In the genomic region with DNA sequence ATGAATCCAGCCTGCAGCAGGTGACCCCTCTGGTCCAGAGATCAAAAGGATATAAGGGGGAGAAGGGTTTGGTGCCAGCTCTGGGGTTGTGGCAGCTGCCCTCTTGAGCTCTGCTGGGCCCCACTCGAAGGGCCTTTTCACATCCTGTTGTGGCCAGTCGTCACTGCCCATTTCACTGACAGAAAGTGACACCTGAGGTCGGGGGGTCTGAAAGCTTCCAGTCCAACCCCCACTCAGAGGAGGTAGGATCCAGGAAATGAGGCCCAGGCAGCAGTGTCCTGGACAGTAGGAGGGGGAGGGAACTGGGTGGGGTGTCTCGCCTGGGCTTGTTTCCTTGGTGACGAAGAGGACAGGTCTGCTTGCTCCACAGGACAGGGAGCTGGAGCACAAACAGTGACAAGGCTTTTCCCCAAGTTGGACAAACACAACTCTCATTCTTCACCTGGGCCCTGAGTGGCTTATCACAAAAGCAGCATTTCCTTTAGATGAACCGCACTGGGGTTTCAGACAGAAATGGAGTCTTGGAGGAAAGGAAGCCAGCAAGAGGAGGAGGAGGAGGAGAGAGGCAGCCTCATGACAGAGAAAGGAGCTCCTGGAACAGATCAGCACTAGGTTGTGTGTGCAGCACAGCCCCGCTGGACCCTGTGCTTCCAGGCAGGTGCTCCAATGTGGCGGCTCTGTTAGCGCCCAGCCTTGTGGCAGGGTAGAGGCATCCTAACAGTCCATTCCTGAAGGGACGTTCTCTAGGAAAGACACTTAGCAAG, we compare ENCODE assay signal across 16 cellular contexts. TPM values are rescaled to one million over a fixed set of nuclear protein-coding genes. Genes with fewer than 3 reads are reported as not detected.
DNase-seq lines count a peak whose midpoint lies in the region; ATAC-seq, FAIRE-seq and TF ChIP-seq lines count a peak whose summit lies in the region.
"Had no signal": no experiment of that assay in that cellular context is flagged by ENCODE, and none has a peak within 500 bp of the region (broad histone marks: within the 10 kb centered on the region; RNA-seq: fewer than 3 reads in every experiment).

No MANE protein-coding gene starts in this region.

- no peak overlapping the region for H3K27ac ChIP-seq in HUES64 (ENCODE audit: low read depth, low read length)
- H3K27ac ChIP-seq in K562 (ENCODE audit: extremely low read depth, low read depth, low read length), result peak overlapping the region; percentile 53
- no peak overlapping the region for H3K27ac ChIP-seq in neuronal stem cell (replicated peaks; ENCODE audit: low read length)

- TF ChIP-seq CTCF in K562 (IDR thresholded peaks at IDR 0.05 in 2 of 3, conservative IDR thresholded peaks at IDR 0.05 in 1 of 3; ENCODE audit: insufficient read depth in 2 of 3, low read depth in 1 of 3, low read length in 3 of 3), result no peak

- DNase-seq in DMS153 (lab: John Stamatoyannopoulos, UW) (peak; percentile 9), DMS153 treated with DMSO at 0.1 percent for 48 hours (lab: John Stamatoyannopoulos, UW; ENCODE audit: unreplicated experiment) (no peak), K562 (ENCODE audit: extremely low read depth in 1 of 4, low spot score in 3 of 4) (peak; percentile 64 to 83 (median 76)), neuronal stem cell (ENCODE audit: low spot score) (no peak), RCC 7860 (ENCODE audit: low spot score) (no peak)
- DNase-seq in stimulated activated CD8-positive, alpha-beta memory T cell treated with anti-CD3 and anti-CD28 coated beads, Interleukin-4, amount 100 ng/mL, for 48 hours, result no peak
- DNase-seq: 8988T; activated CD8-positive, alpha-beta memory T cell treated with anti-CD3 and anti-CD28 coated beads, Interleukin-2, amount 50 U/mL, for 48 hours; DND-41; Kasumi-1; NCI-H446 treated with DMSO at 0.1 percent for 48 hours had no signal

- H2BK120ac ChIP-seq in neuronal stem cell (ENCODE audit: low read depth, low read length), result no peak overlapping the region

- no peak overlapping the region for H4K8ac ChIP-seq in neuronal stem cell (ENCODE audit: low read depth, low read length)

- no peaks in the 10 kb centered on the region for H4K20me1 ChIP-seq in K562 (replicated peaks; ENCODE audit: control insufficient read depth, insufficient read depth, low read length)

- H2BK12ac ChIP-seq in neuronal stem cell (ENCODE audit: low read length), result no peak overlapping the region

- peak overlapping the region; percentile 56 for H2AFZ ChIP-seq in K562 (ENCODE audit: low read depth, low read length)
- peak overlapping the region; percentile 23 for H2AFZ ChIP-seq in neuronal stem cell (ENCODE audit: low read length)

- H3K36me3 ChIP-seq in HUES64 (ENCODE audit: insufficient read depth, low read length) (peaks cover 17% of the 10 kb centered on the region), K562 (ENCODE audit: control insufficient read depth, insufficient read depth, low read length) (peaks cover 10% of the 10 kb centered on the region; the same call in 2 of the 3 replicates), neuronal stem cell (replicated peaks in 1 of 2; ENCODE audit: control insufficient read depth in 2 of 2, insufficient read depth in 2 of 2, low read length in 2 of 2) (peaks cover 10 to 24% of the 10 kb centered on the region in 2 donors)

- no peak for TF ChIP-seq EP300 in K562 (IDR thresholded peaks at IDR 0.05; ENCODE audit: low read length)

- BruUV-seq in K562 (replicated peaks; lab: Mats Ljungman, UMichigan), result no TSS peak

- no peak for TF ChIP-seq POLR2A in K562 (conservative IDR thresholded peaks at IDR 0.05)

- no peak overlapping the region for H4K91ac ChIP-seq in neuronal stem cell (ENCODE audit: low read depth, low read length, poor library complexity)

- 0 out of 2 replicates have a peak overlapping the region, but pooled peaks have one; percentile 37 for H3K9ac ChIP-seq in HUES64 (ENCODE audit: low read depth, low read length)
- peak overlapping the region; percentile 17 to 86; a peak in 3 of 4 replicates for H3K9ac ChIP-seq in K562 (ENCODE audit: insufficient read depth in 1 of 2, low read depth in 2 of 2, low read length in 2 of 2)
- no peak overlapping the region for H3K9ac ChIP-seq in neuronal stem cell (ENCODE audit: low read depth, low read length, poor library complexity)

- H3K79me1 ChIP-seq in neuronal stem cell (ENCODE audit: low read depth, low read length), result no peaks in the 10 kb centered on the region

- CTCF ChIA-PET in K562 (lab: Yijun Ruan, JAX; ENCODE audit: low intra/inter-chr PET ratio), result no interaction called here

- H3K4me2 ChIP-seq in K562 (ENCODE audit: insufficient read depth, low read length) (peak overlapping the region; percentile 32), neuronal stem cell (ENCODE audit: insufficient read depth, low read length, poor library complexity, severe bottlenecking) (no peak overlapping the region)

- H3K79me2 ChIP-seq in K562 (ENCODE audit: control insufficient read depth, insufficient read depth, low read length), result no peaks in the 10 kb centered on the region

- 0 out of 4 replicates have a peak, but pooled peaks of 1 of the 2 experiments have one; percentile 7 for TF ChIP-seq RAD21 in K562 (CRISPR knock-in tag; conservative IDR thresholded peaks at IDR 0.05 in 1 of 2, IDR thresholded peaks at IDR 0.05 in 1 of 2)

- POLR2A ChIA-PET in K562 (lab: Yijun Ruan, JAX), result interaction anchor here (0.6 to 1.5 kb wide), 10 partner anchors 10 to 397 kb away, joined by 3 to 6 read pairs (median 4); no protein-coding TSS in a partner anchor

- H3K27me3 ChIP-seq in HUES64 (ENCODE audit: insufficient read depth, low read length), result no peaks in the 10 kb centered on the region
- peaks cover 0 to under 1% of the 10 kb centered on the region in 2 experiments; a peak in 1 of 5 replicates for H3K27me3 ChIP-seq in K562 (ENCODE audit: control insufficient read depth in 2 of 2, insufficient read depth in 2 of 2, low read length in 2 of 2)
- no peaks in the 10 kb centered on the region for H3K27me3 ChIP-seq in neuronal stem cell (ENCODE audit: control insufficient read depth in 3 of 3, insufficient read depth in 3 of 3, low read depth in 1 of 3, low read length in 3 of 3)

- H3K23ac ChIP-seq in neuronal stem cell (ENCODE audit: low read depth, low read length, poor library complexity), result peak overlapping the region; percentile 75

- no peak overlapping the region for H3K14ac ChIP-seq in neuronal stem cell (ENCODE audit: low read length)

- H3K4me1 ChIP-seq in HUES64 (ENCODE audit: insufficient read depth, low read length), result peaks cover 9% of the 10 kb centered on the region
- peaks cover 33 to 37% of the 10 kb centered on the region in 2 experiments for H3K4me1 ChIP-seq in K562 (replicated peaks in 1 of 2; ENCODE audit: control insufficient read depth in 2 of 2, insufficient read depth in 2 of 2, low read length in 2 of 2)
- H3K4me1 ChIP-seq in neuronal stem cell (ENCODE audit: control insufficient read depth in 2 of 2, insufficient read depth in 1 of 2, low read depth in 1 of 2, low read length in 2 of 2), result peaks cover 9 to 11% of the 10 kb centered on the region in 2 donors

- no peak overlapping the region for H3K4ac ChIP-seq in neuronal stem cell (ENCODE audit: low read length)

- peak overlapping the region; percentile 13 for H3K18ac ChIP-seq in neuronal stem cell (ENCODE audit: low read length)

- peak overlapping the region; percentile 13 for H2AK5ac ChIP-seq in neuronal stem cell (ENCODE audit: low read depth, low read length)

- intact Hi-C loops in K562 (cut with micrococcal nuclease), result no loop called here

- no peak overlapping the region for H2BK15ac ChIP-seq in neuronal stem cell (ENCODE audit: low read length)

- no peaks in the 10 kb centered on the region for H3K9me1 ChIP-seq in K562 (ENCODE audit: control insufficient read depth, insufficient read depth, low read length)

- H3K9me3 ChIP-seq in HUES64 (ENCODE audit: insufficient read depth, low read depth, low read length) (no peaks in the 10 kb centered on the region), K562 (replicated peaks; ENCODE audit: control insufficient read depth, insufficient read depth, low read depth, low read length) (no peaks in the 10 kb centered on the region), neuronal stem cell (replicated peaks in 1 of 2; ENCODE audit: control insufficient read depth in 2 of 2, insufficient read depth in 1 of 2, low read depth in 1 of 2, low read length in 2 of 2) (no peaks in the 10 kb centered on the region)

- H3K4me3 ChIP-seq in HUES64 (ENCODE audit: low read length) (no peak overlapping the region), K562 (no peak overlapping the region), neuronal stem cell (ENCODE audit: low read length in 2 of 2) (no peak overlapping the region)

- FAIRE-seq in K562 (lab: Jason Lieb, UNC), result peak; percentile 90
- FAIRE-seq in RCC 7860 (lab: Jason Lieb, UNC), result no peak

- ATAC-seq in K562, result peak; percentile 80
- ATAC-seq in GM21515 (IDR thresholded peaks at IDR 0.05; ENCODE audit: unreplicated experiment), result no peak
- ATAC-seq: esophagus mucosa had no signal

- H2BK5ac ChIP-seq in neuronal stem cell (ENCODE audit: low read length), result peak overlapping the region; percentile 54

- 82% methylated on average over 10 of the region's 10 CpGs for WGBS in HUES64
- WGBS in K562 (ENCODE audit: insufficient coverage, low coverage, missing lambda C conversion rate), result 33% methylated on average over 10 of the region's 10 CpGs
- no CpG with 5 or more reads among the region's 10 CpGs for WGBS in neuronal stem cell (ENCODE audit: extremely low coverage in 2 of 2, insufficient read length in 2 of 2, insufficient replicate concordance in 1 of 2), 2 donors

- in situ Hi-C loops in K562 (cut with MboI), result loop anchor here (5.0 kb wide), 1 partner anchor 71 kb away; no protein-coding TSS in a partner anchor

RNA-seq across cellular contexts. Expression of gene FRS3, which starts 11.0 kb away (rescaled TPM):
- 2.2 TPM for polyA plus RNA-seq in HUES64 (2013, experiment 1 of 2)
- 3.0 TPM for polyA plus RNA-seq in HUES64 (2013, experiment 2 of 2)
- total RNA-seq in K562 (2011; cell fraction: chromatin; rRNA removed; ENCODE audit: low replicate concordance), result 3.2 and 6.0 TPM in 2 replicates
- total RNA-seq in K562 (2011; cell fraction: nucleolus; rRNA removed), result 4.7 and 5.5 TPM in 2 replicates
- total RNA-seq in K562 (2011; cell fraction: nucleoplasm; rRNA removed), result 3.2 and 3.7 TPM in 2 replicates
- total RNA-seq in K562 (2014; rRNA removed), result 1.7 and 3.1 TPM in 2 replicates
- total RNA-seq in K562 (2014; rRNA removed; fragmentation: Illumina TruSeq; extraction: Trizol), result 0.45 and 1.0 TPM in 2 replicates
- 1.1 and 1.8 TPM in 2 replicates for total RNA-seq in K562 (2015; rRNA removed; fragmentation: Illumina TruSeq; extraction: Trizol)
- 3.1 and 3.3 TPM in 2 replicates for total RNA-seq in K562 (2021)
- polyA plus RNA-seq in K562 (2011; rRNA removed), result 3.0 and 4.2 TPM in 2 replicates
- 4.3 and 6.5 TPM in 2 replicates for polyA plus RNA-seq in K562 (2011; cell fraction: cytosol; rRNA removed)
- polyA plus RNA-seq in K562 (2011; cell fraction: nucleus; rRNA removed), result 8.1 and 10.8 TPM in 2 replicates
- 1.5 and 4.5 TPM in 2 replicates for polyA plus RNA-seq in K562 (2012)
- polyA plus RNA-seq in K562 (2014; fragmentation: Illumina TruSeq; extraction: Trizol), result 1.6 and 3.0 TPM in 2 replicates
- polyA plus RNA-seq in K562 (2014; fragmentation: Nextera tagmentation; extraction: Ambion mirVana), result under 1 TPM; 0.03 to 0.06 TPM
- 3.4 and 3.7 TPM in 2 replicates for polyA plus RNA-seq in K562 (2014; rRNA removed)
- 0.84 and 0.95 TPM in 2 replicates for polyA minus RNA-seq in K562 (2011; rRNA and poly(A)+ RNA removed)
- polyA minus RNA-seq in K562 (2011; cell fraction: cytosol; rRNA and poly(A)+ RNA removed), result 0.82 and 1.0 TPM in 2 replicates
- 1.6 and 1.8 TPM in 2 replicates for polyA minus RNA-seq in K562 (2011; cell fraction: nucleus; rRNA and poly(A)+ RNA removed)
- 8.3 TPM for polyA plus RNA-seq in neuronal stem cell (2013, experiment 1 of 2)
- 8.2 TPM for polyA plus RNA-seq in neuronal stem cell (2013, experiment 2 of 2)

RNA-seq across cellular contexts. Expression of gene PRICKLE4, which starts 11.9 kb away (rescaled TPM):
- polyA plus RNA-seq in HUES64 (2013, experiment 1 of 2), result not detected
- not detected for polyA plus RNA-seq in HUES64 (2013, experiment 2 of 2)
- total RNA-seq in K562 (2011; cell fraction: chromatin; rRNA removed; ENCODE audit: low replicate concordance), result 6.0 and 13.5 TPM in 2 replicates
- total RNA-seq in K562 (2011; cell fraction: nucleolus; rRNA removed), result 5.4 and 6.8 TPM in 2 replicates
- total RNA-seq in K562 (2011; cell fraction: nucleoplasm; rRNA removed), result 4.6 and 6.0 TPM in 2 replicates
- total RNA-seq in K562 (2014; rRNA removed) (1.3 TPM in 1 of 2 replicates, not detected in the other), K562 (2014; rRNA removed; fragmentation: Illumina TruSeq; extraction: Trizol) (not detected in 2 replicates), K562 (2015; rRNA removed; fragmentation: Illumina TruSeq; extraction: Trizol) (not detected in 2 replicates), K562 (2021) (0.20 and 0.87 TPM in 2 replicates)
- polyA plus RNA-seq in K562 (2011; rRNA removed) (0.32 and 0.54 TPM in 2 replicates), K562 (2014; fragmentation: Illumina TruSeq; extraction: Trizol) (not detected in 2 replicates), K562 (2014; fragmentation: Nextera tagmentation; extraction: Ambion mirVana) (not detected), K562 (2014; rRNA removed) (0.27 and 1.7 TPM in 2 replicates)
- 0.07 and 0.19 TPM in 2 replicates for polyA plus RNA-seq in K562 (2011; cell fraction: cytosol; rRNA removed)
- 12.6 and 13.9 TPM in 2 replicates for polyA plus RNA-seq in K562 (2011; cell fraction: nucleus; rRNA removed)
- 1.9 and 2.0 TPM in 2 replicates for polyA plus RNA-seq in K562 (2012)
- polyA minus RNA-seq in K562 (2011; rRNA and poly(A)+ RNA removed), result 0.56 TPM in 1 of 2 replicates, not detected in the other
- polyA minus RNA-seq in K562 (2011; cell fraction: cytosol; rRNA and poly(A)+ RNA removed), result not detected in 2 replicates
- polyA minus RNA-seq in K562 (2011; cell fraction: nucleus; rRNA and poly(A)+ RNA removed), result 3.9 and 7.4 TPM in 2 replicates
- 0.59 TPM for polyA plus RNA-seq in neuronal stem cell (2013, experiment 1 of 2)
- polyA plus RNA-seq in neuronal stem cell (2013, experiment 2 of 2), result 1.0 TPM
- total RNA-seq: kidney epithelial cell had no signal

RNA-seq across cellular contexts. Expression of gene TOMM6, which starts 18.8 kb away (rescaled TPM):
- polyA plus RNA-seq in HUES64 (2013, experiment 1 of 2), result 296 TPM
- 295 TPM for polyA plus RNA-seq in HUES64 (2013, experiment 2 of 2)
- 49.6 and 52.2 TPM in 2 replicates for total RNA-seq in K562 (2011; cell fraction: chromatin; rRNA removed; ENCODE audit: low replicate concordance)
- total RNA-seq in K562 (2011; cell fraction: nucleolus; rRNA removed), result 78.5 and 85.9 TPM in 2 replicates
- 108 and 156 TPM in 2 replicates for total RNA-seq in K562 (2011; cell fraction: nucleoplasm; rRNA removed)
- total RNA-seq in K562 (2014; rRNA removed) (377 and 380 TPM in 2 replicates), K562 (2014; rRNA removed; fragmentation: Illumina TruSeq; extraction: Trizol) (754 and 831 TPM in 2 replicates), K562 (2015; rRNA removed; fragmentation: Illumina TruSeq; extraction: Trizol) (736 and 780 TPM in 2 replicates), K562 (2021) (677 and 726 TPM in 2 replicates)
- polyA plus RNA-seq in K562 (2011; rRNA removed) (955 and 1,065 TPM in 2 replicates), K562 (2014; fragmentation: Illumina TruSeq; extraction: Trizol) (1,747 and 2,097 TPM in 2 replicates), K562 (2014; fragmentation: Nextera tagmentation; extraction: Ambion mirVana) (1,000 to 10,000 TPM; 1,746 to 1,760 TPM), K562 (2014; rRNA removed) (1,029 and 1,276 TPM in 2 replicates)
- 1,189 and 1,772 TPM in 2 replicates for polyA plus RNA-seq in K562 (2011; cell fraction: cytosol; rRNA removed)
- 229 and 402 TPM in 2 replicates for polyA plus RNA-seq in K562 (2011; cell fraction: nucleus; rRNA removed)
- 464 and 1,133 TPM in 2 replicates for polyA plus RNA-seq in K562 (2012)
- polyA minus RNA-seq in K562 (2011; rRNA and poly(A)+ RNA removed), result 270 and 271 TPM in 2 replicates
- polyA minus RNA-seq in K562 (2011; cell fraction: cytosol; rRNA and poly(A)+ RNA removed), result 123 and 140 TPM in 2 replicates
- 28.3 and 62.3 TPM in 2 replicates for polyA minus RNA-seq in K562 (2011; cell fraction: nucleus; rRNA and poly(A)+ RNA removed)
- polyA plus RNA-seq in neuronal stem cell (2013, experiment 1 of 2), result 238 TPM
- polyA plus RNA-seq in neuronal stem cell (2013, experiment 2 of 2), result 259 TPM

RNA-seq across cellular contexts. Expression of gene PGC, which starts 21.5 kb away (rescaled TPM):
- not detected for polyA plus RNA-seq in HUES64 (2013, experiment 1 of 2)
- not detected for polyA plus RNA-seq in HUES64 (2013, experiment 2 of 2)
- total RNA-seq in K562 (2011; cell fraction: chromatin; rRNA removed; ENCODE audit: low replicate concordance), result not detected in 2 replicates
- total RNA-seq in K562 (2011; cell fraction: nucleolus; rRNA removed), result not detected in 2 replicates
- not detected in 2 replicates for total RNA-seq in K562 (2011; cell fraction: nucleoplasm; rRNA removed)
- not detected in 2 replicates for total RNA-seq in K562 (2014; rRNA removed)
- total RNA-seq in K562 (2014; rRNA removed; fragmentation: Illumina TruSeq; extraction: Trizol), result not detected in 2 replicates
- total RNA-seq in K562 (2015; rRNA removed; fragmentation: Illumina TruSeq; extraction: Trizol), result not detected in 2 replicates
- 0.40 and 0.81 TPM in 2 replicates for total RNA-seq in K562 (2021)
- polyA plus RNA-seq in K562 (2011; rRNA removed), result not detected in 2 replicates
- 0.03 TPM in 1 of 2 replicates, not detected in the other for polyA plus RNA-seq in K562 (2011; cell fraction: cytosol; rRNA removed)
- not detected in 2 replicates for polyA plus RNA-seq in K562 (2011; cell fraction: nucleus; rRNA removed)
- not detected in 2 replicates for polyA plus RNA-seq in K562 (2012)
- not detected in 2 replicates for polyA plus RNA-seq in K562 (2014; fragmentation: Illumina TruSeq; extraction: Trizol)
- under 1 TPM in 1 of 2 experiments, not detected in 1; 0.17 TPM for polyA plus RNA-seq in K562 (2014; fragmentation: Nextera tagmentation; extraction: Ambion mirVana)
- polyA plus RNA-seq in K562 (2014; rRNA removed), result not detected in 2 replicates
- not detected in 2 replicates for polyA minus RNA-seq in K562 (2011; rRNA and poly(A)+ RNA removed)
- polyA minus RNA-seq in K562 (2011; cell fraction: cytosol; rRNA and poly(A)+ RNA removed), result 2.1 TPM in 1 of 2 replicates, not detected in the other
- not detected in 2 replicates for polyA minus RNA-seq in K562 (2011; cell fraction: nucleus; rRNA and poly(A)+ RNA removed)
- polyA plus RNA-seq in neuronal stem cell (2013, experiment 1 of 2), result 0.03 TPM
- polyA plus RNA-seq in neuronal stem cell (2013, experiment 2 of 2), result 0.07 TPM
- total RNA-seq: esophagus mucosa, kidney epithelial cell, osteocyte had no signal

RNA-seq across cellular contexts. Expression of gene TFEB, which starts 33.3 kb away (rescaled TPM):
- 0.75 TPM for polyA plus RNA-seq in HUES64 (2013, experiment 1 of 2)
- polyA plus RNA-seq in HUES64 (2013, experiment 2 of 2), result 1.4 TPM
- 2.1 and 8.5 TPM in 2 replicates for total RNA-seq in K562 (2011; cell fraction: chromatin; rRNA removed; ENCODE audit: low replicate concordance)
- 4.5 and 5.3 TPM in 2 replicates for total RNA-seq in K562 (2011; cell fraction: nucleolus; rRNA removed)
- total RNA-seq in K562 (2011; cell fraction: nucleoplasm; rRNA removed), result 3.0 and 3.6 TPM in 2 replicates
- total RNA-seq in K562 (2014; rRNA removed) (3.8 and 4.4 TPM in 2 replicates), K562 (2014; rRNA removed; fragmentation: Illumina TruSeq; extraction: Trizol) (0.64 and 0.84 TPM in 2 replicates), K562 (2015; rRNA removed; fragmentation: Illumina TruSeq; extraction: Trizol) (1.1 TPM in 2 replicates), K562 (2021) (3.6 and 4.7 TPM in 2 replicates)
- polyA plus RNA-seq in K562 (2011; rRNA removed) (2.0 and 4.4 TPM in 2 replicates), K562 (2014; fragmentation: Illumina TruSeq; extraction: Trizol) (2.0 TPM in 2 replicates), K562 (2014; fragmentation: Nextera tagmentation; extraction: Ambion mirVana) (under 1 TPM; 0.04 to 0.07 TPM), K562 (2014; rRNA removed) (1.8 and 2.4 TPM in 2 replicates)
- 3.6 and 5.6 TPM in 2 replicates for polyA plus RNA-seq in K562 (2011; cell fraction: cytosol; rRNA removed)
- 2.6 and 4.3 TPM in 2 replicates for polyA plus RNA-seq in K562 (2011; cell fraction: nucleus; rRNA removed)
- 1.7 and 3.4 TPM in 2 replicates for polyA plus RNA-seq in K562 (2012)
- 1.3 and 2.2 TPM in 2 replicates for polyA minus RNA-seq in K562 (2011; rRNA and poly(A)+ RNA removed)
- polyA minus RNA-seq in K562 (2011; cell fraction: cytosol; rRNA and poly(A)+ RNA removed), result 2.2 and 3.1 TPM in 2 replicates
- polyA minus RNA-seq in K562 (2011; cell fraction: nucleus; rRNA and poly(A)+ RNA removed), result 2.3 and 2.7 TPM in 2 replicates
- 1.1 TPM for polyA plus RNA-seq in neuronal stem cell (2013, experiment 1 of 2)
- 1.1 TPM for polyA plus RNA-seq in neuronal stem cell (2013, experiment 2 of 2)

Comparison
In these comparisons a context has a peak if more than half of its experiments do, and no peak if none do; other contexts are left out.
1. DNase-seq: peak in DMS153 (single experiment) and K562 (4 of 4); none in DMS153 treated with DMSO at 0.1 percent for 48 hours (single experiment), neuronal stem cell (single experiment), RCC 7860 (single experiment) and stimulated activated CD8-positive, alpha-beta memory T cell treated with anti-CD3 and anti-CD28 coated beads, Interleukin-4, amount 100 ng/mL, for 48 hours (single experiment).